ENCODE assay signal across 8 cellular contexts in the genomic region with DNA sequence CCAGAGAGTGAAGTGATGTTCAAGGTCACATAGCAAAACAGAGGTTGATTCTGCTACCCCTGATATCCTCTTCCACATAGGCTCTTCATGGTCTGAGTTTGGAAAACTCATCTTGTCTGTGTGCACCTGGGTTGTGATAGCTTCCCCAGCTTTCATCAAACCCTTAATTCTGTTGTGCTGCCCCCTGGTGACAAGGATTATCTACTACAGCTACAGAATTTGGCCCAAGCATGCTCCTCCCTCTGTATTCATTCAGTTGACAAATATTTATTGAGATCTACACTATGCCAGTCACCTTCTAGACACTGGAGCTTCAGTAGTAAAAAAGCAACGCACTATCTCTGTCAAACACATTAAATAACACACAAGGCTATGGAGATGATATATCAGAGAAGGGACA. TPM values are rescaled to one million over a fixed set of nuclear protein-coding genes. Genes with fewer than 3 reads are reported as not detected.
A peak's percentile ranks its signal among the peaks of the same experiment; 100 is the strongest.
DNase-seq lines count a peak whose midpoint lies in the region; ATAC-seq and TF ChIP-seq lines count a peak whose summit lies in the region.

No MANE protein-coding gene starts in this region.

- H3K27me3 Mint-ChIP-seq in activated CD8-positive, alpha-beta T cell treated with anti-CD3 and anti-CD28 coated beads for 36 hours = peaks cover 12% of the 10 kb centered on the region
- H3K27me3 Mint-ChIP-seq in natural killer cell treated with Interleukin-12 subunit alpha and Interleukin-12 subunit beta and Interleukin-15 and Interleukin-18, amount 100 ng/mL, for 72 hours = peaks cover 8 to 12% of the 10 kb centered on the region in 2 donors

- intact Hi-C loops in activated CD8-positive, alpha-beta T cell treated with anti-CD3 and anti-CD28 coated beads for 36 hours (cut with micrococcal nuclease) = loop anchor here (2.0 kb wide), 1 partner anchor 109 kb away; no protein-coding TSS in a partner anchor
- intact Hi-C loops in tibial artery (cut with DNase I; ENCODE audit: low total_unique reads) = loop anchor here (5.0 kb wide), 1 partner anchor 107 kb away; no protein-coding TSS in a partner anchor

- no peaks in the 10 kb centered on the region for H3K36me3 Mint-ChIP-seq in activated CD8-positive, alpha-beta T cell treated with anti-CD3 and anti-CD28 coated beads for 36 hours (ENCODE audit: low read depth)
- no peaks in the 10 kb centered on the region for H3K36me3 Mint-ChIP-seq in natural killer cell treated with Interleukin-12 subunit alpha and Interleukin-12 subunit beta and Interleukin-15 and Interleukin-18, amount 100 ng/mL, for 72 hours

- no peak overlapping the region for H3K4me3 ChIP-seq in tibial artery

- POLR2A ChIA-PET in activated CD8-positive, alpha-beta T cell treated with anti-CD3 and anti-CD28 coated beads for 36 hours (lab: Charles Lee) = no interaction called here

- TF ChIP-seq CTCF in activated CD8-positive, alpha-beta T cell treated with anti-CD3 and anti-CD28 coated beads for 36 hours (IDR thresholded peaks at IDR 0.05) = peak; percentile 71
- peak; percentile 56 to 58 for TF ChIP-seq CTCF in tibial artery (IDR thresholded peaks at IDR 0.05)

- no peak overlapping the region for H3K27ac Mint-ChIP-seq in activated CD8-positive, alpha-beta T cell treated with anti-CD3 and anti-CD28 coated beads for 36 hours
- H3K27ac Mint-ChIP-seq in natural killer cell treated with Interleukin-12 subunit alpha and Interleukin-12 subunit beta and Interleukin-15 and Interleukin-18, amount 100 ng/mL, for 72 hours = no peak overlapping the region

- H3K27me3 ChIP-seq in tibial artery = no peaks in the 10 kb centered on the region

- CTCF ChIA-PET in activated CD8-positive, alpha-beta T cell treated with anti-CD3 and anti-CD28 coated beads for 36 hours (lab: Charles Lee) = interaction anchor here (0.8 to 2.7 kb wide), 20 partner anchors 10 to 347 kb away, joined by 3 to 77 read pairs (median 4); a partner anchor contains a TSS

- H3K9me3 Mint-ChIP-seq in activated CD8-positive, alpha-beta T cell treated with anti-CD3 and anti-CD28 coated beads for 36 hours = no peaks in the 10 kb centered on the region
- no peaks in the 10 kb centered on the region for H3K9me3 Mint-ChIP-seq in natural killer cell treated with Interleukin-12 subunit alpha and Interleukin-12 subunit beta and Interleukin-15 and Interleukin-18, amount 100 ng/mL, for 72 hours

- DNase-seq in D341Med (ENCODE audit: low spot score) (peak; percentile 73), NCI-H748 treated with DMSO at 0.1 percent for 48 hours (lab: John Stamatoyannopoulos, UW) (peak; percentile 55), tibial artery (peak in 1 of 2 donors; percentile 38)
- DNase-seq in activated CD8-positive, alpha-beta T cell treated with anti-CD3 and anti-CD28 coated beads for 36 hours = peak; percentile 61
- peak; percentile 69 for DNase-seq in natural killer cell treated with Interleukin-12 subunit alpha and Interleukin-12 subunit beta and Interleukin-15 and Interleukin-18, amount 100 ng/mL, for 72 hours (ENCODE audit: low spot score)

- ATAC-seq in GM19372 (IDR thresholded peaks at IDR 0.05; ENCODE audit: low read depth, unreplicated experiment) (peak; percentile 96), HG03460 (IDR thresholded peaks at IDR 0.05; ENCODE audit: unreplicated experiment) (peak; percentile 86), esophagus mucosa (peak; percentile 83)
- peak; percentile 78 for ATAC-seq in activated CD8-positive, alpha-beta T cell treated with anti-CD3 and anti-CD28 coated beads for 36 hours
- peak; percentile 51 to 69 for ATAC-seq in natural killer cell treated with Interleukin-12 subunit alpha and Interleukin-12 subunit beta and Interleukin-15 and Interleukin-18, amount 100 ng/mL, for 72 hours

- no peak overlapping the region for H3K27ac ChIP-seq in tibial artery

- no peaks in the 10 kb centered on the region for H3K36me3 ChIP-seq in tibial artery

- no peak overlapping the region for H3K4me3 Mint-ChIP-seq in activated CD8-positive, alpha-beta T cell treated with anti-CD3 and anti-CD28 coated beads for 36 hours
- no peak overlapping the region for H3K4me3 Mint-ChIP-seq in natural killer cell treated with Interleukin-12 subunit alpha and Interleukin-12 subunit beta and Interleukin-15 and Interleukin-18, amount 100 ng/mL, for 72 hours

- no peaks in the 10 kb centered on the region for H3K4me1 ChIP-seq in tibial artery

- H3K9me3 ChIP-seq in tibial artery = no peaks in the 10 kb centered on the region

- H3K4me1 Mint-ChIP-seq in activated CD8-positive, alpha-beta T cell treated with anti-CD3 and anti-CD28 coated beads for 36 hours (ENCODE audit: low read depth) = no peaks in the 10 kb centered on the region
- no peaks in the 10 kb centered on the region for H3K4me1 Mint-ChIP-seq in natural killer cell treated with Interleukin-12 subunit alpha and Interleukin-12 subunit beta and Interleukin-15 and Interleukin-18, amount 100 ng/mL, for 72 hours (ENCODE audit: low read depth in 2 of 2)

RNA-seq across cellular contexts. Expression of a gene that starts 50.4 kb away (rescaled TPM):
- total RNA-seq in activated CD8-positive, alpha-beta T cell treated with anti-CD3 and anti-CD28 coated beads for 36 hours = under 1 TPM in 1 of 2 experiments, not detected in 1; 0.14 TPM
- total RNA-seq in esophagus mucosa = 11.8 TPM
- total RNA-seq in natural killer cell treated with Interleukin-12 subunit alpha and Interleukin-12 subunit beta and Interleukin-15 and Interleukin-18, amount 100 ng/mL, for 72 hours = 1 to 10 TPM; 3.4 to 8.1 TPM

RNA-seq across cellular contexts. Expression of a gene that starts 60.0 kb away (rescaled TPM):
- total RNA-seq in activated CD8-positive, alpha-beta T cell treated with anti-CD3 and anti-CD28 coated beads for 36 hours = not detected
- not detected for total RNA-seq in esophagus mucosa
- not detected for total RNA-seq in natural killer cell treated with Interleukin-12 subunit alpha and Interleukin-12 subunit beta and Interleukin-15 and Interleukin-18, amount 100 ng/mL, for 72 hours
